In genomic region chr12:108635201-108635996, GRCh38 we compare ENCODE assay signal across 8 cellular contexts. TPM values are rescaled to one million over a fixed set of nuclear protein-coding genes. Genes with fewer than 3 reads are reported as not detected.
DNase-seq lines count a peak whose midpoint lies in the region; ATAC-seq and TF ChIP-seq lines count a peak whose summit lies in the region.

No MANE protein-coding gene starts in this region.

- H3F3A ChIP-seq in GM23338 (replicated peaks; ENCODE audit: low read depth) = 0 out of 2 replicates have a peak, but pooled peaks cover 5% of the 10 kb centered on the region
- peaks cover 8% of the 10 kb centered on the region for H3F3A ChIP-seq in smooth muscle cell (ENCODE audit: low read depth)

- no peaks in the 10 kb centered on the region for H3K79me2 ChIP-seq in GM23338 (replicated peaks; ENCODE audit: insufficient read depth)
- H3K79me2 ChIP-seq in smooth muscle cell (ENCODE audit: low read depth) = no peaks in the 10 kb centered on the region

- POLR2A ChIA-PET in naive thymus-derived CD4-positive, alpha-beta T cell (lab: Charles Lee) = interaction anchor here (0.6 to 12.6 kb wide), 8 partner anchors 10 to 454 kb away, joined by 3 to 200 read pairs (median 32); partner anchors contain the start of genes ISCU and SART3

- peak; percentile 4; the same call in 2 of the 3 replicates for ATAC-seq in GM23338
- ATAC-seq in naive thymus-derived CD4-positive, alpha-beta T cell = peak; percentile 12

- intact Hi-C loops in naive thymus-derived CD4-positive, alpha-beta T cell (cut with micrococcal nuclease) = loop anchor here (1.0 to 10.0 kb wide), 7 partner anchors 11 to 1541 kb away; partner anchors contain the start of genes CRY1 (in 1 of the 2), GLTP (in 1 of the 2), ISCU (in 1 of the 2) and SSH1 (in 1 of the 2)

- H3K27me3 Mint-ChIP-seq in GM23338 (ENCODE audit: insufficient read depth, low read depth, poor library complexity) = peaks cover 11% of the 10 kb centered on the region
- H3K27me3 Mint-ChIP-seq in activated T-cell treated with anti-CD3 and anti-CD28 coated beads, Interleukin-2, amount 50 U/mL, for 24 hours = no peaks in the 10 kb centered on the region
- H3K27me3 Mint-ChIP-seq in naive thymus-derived CD4-positive, alpha-beta T cell = no peaks in the 10 kb centered on the region

- H3K36me3 ChIP-seq in GM23338 (ENCODE audit: insufficient read depth) (no peaks in the 10 kb centered on the region), smooth muscle cell (ENCODE audit: low read depth) (no peaks in the 10 kb centered on the region)
- peaks cover 0 to 5% (median 0%) of the 10 kb centered on the region in 3 experiments for H3K36me3 ChIP-seq in naive thymus-derived CD4-positive, alpha-beta T cell (ENCODE audit: control insufficient read depth in 2 of 3, insufficient read depth in 3 of 3, low read length in 3 of 3)

- H3K4me1 ChIP-seq in GM23338 (ENCODE audit: insufficient read depth) (peaks cover 44% of the 10 kb centered on the region), smooth muscle cell (ENCODE audit: low read depth) (peaks cover 29% of the 10 kb centered on the region)
- peaks cover 36% of the 10 kb centered on the region in 2 donors for H3K4me1 ChIP-seq in naive thymus-derived CD4-positive, alpha-beta T cell (ENCODE audit: control insufficient read depth in 2 of 2, insufficient read depth in 2 of 2, low read length in 2 of 2)

- H3K27me3 ChIP-seq in GM23338 (ENCODE audit: insufficient read depth) = no peaks in the 10 kb centered on the region
- H3K27me3 ChIP-seq in naive thymus-derived CD4-positive, alpha-beta T cell (ENCODE audit: control insufficient read depth in 2 of 2, insufficient read depth in 2 of 2, low read length in 2 of 2) = no peaks in the 10 kb centered on the region
- H3K27me3 ChIP-seq in smooth muscle cell (ENCODE audit: low read depth) = no peaks in the 10 kb centered on the region

- no peak overlapping the region for H3K27ac Mint-ChIP-seq in GM23338
- H3K27ac Mint-ChIP-seq in activated T-cell treated with anti-CD3 and anti-CD28 coated beads, Interleukin-2, amount 50 U/mL, for 24 hours = peak overlapping the region; percentile 100
- H3K27ac Mint-ChIP-seq in naive thymus-derived CD4-positive, alpha-beta T cell = peak overlapping the region; percentile 95 to 100 (median 98)

- H3K9me3 ChIP-seq in naive thymus-derived CD4-positive, alpha-beta T cell (ENCODE audit: control insufficient read depth in 2 of 3, low read length in 3 of 3) = no peaks in the 10 kb centered on the region
- H3K9me3 ChIP-seq in smooth muscle cell (replicated peaks; ENCODE audit: low read depth) = no peaks in the 10 kb centered on the region

- H3K4me1 Mint-ChIP-seq in GM23338 = peaks cover 50% of the 10 kb centered on the region
- H3K4me1 Mint-ChIP-seq in activated T-cell treated with anti-CD3 and anti-CD28 coated beads, Interleukin-2, amount 50 U/mL, for 24 hours (ENCODE audit: low read depth) = peaks cover 63% of the 10 kb centered on the region
- H3K4me1 Mint-ChIP-seq in naive thymus-derived CD4-positive, alpha-beta T cell = peaks cover 40 to 66% (median 55%) of the 10 kb centered on the region in 7 donors

- no peaks in the 10 kb centered on the region for H3K9me2 ChIP-seq in GM23338 (ENCODE audit: insufficient read depth)

- H3K4me2 ChIP-seq in GM23338 (peak overlapping the region; percentile 49; the same call in 1 of the 2 replicates), smooth muscle cell (no peak overlapping the region)

- H3K9me3 Mint-ChIP-seq in GM23338 = no peaks in the 10 kb centered on the region
- H3K9me3 Mint-ChIP-seq in activated T-cell treated with anti-CD3 and anti-CD28 coated beads, Interleukin-2, amount 50 U/mL, for 24 hours = peaks cover 2% of the 10 kb centered on the region
- H3K9me3 Mint-ChIP-seq in naive thymus-derived CD4-positive, alpha-beta T cell = peaks cover 0 to 4% (median 0%) of the 10 kb centered on the region in 11 donors

- peak overlapping the region; percentile 93; the same call in 1 of the 2 replicates for H2AFZ ChIP-seq in GM23338
- no peak overlapping the region for H2AFZ ChIP-seq in smooth muscle cell (ENCODE audit: low read depth)

- H3K4me3 ChIP-seq in GM23338 (no peak overlapping the region), smooth muscle cell (no peak overlapping the region)
- H3K4me3 ChIP-seq in naive thymus-derived CD4-positive, alpha-beta T cell (ENCODE audit: low read length) = peak overlapping the region; percentile 98

- DNase-seq in NCI-H1417 (lab: John Stamatoyannopoulos, UW) (peak; percentile 21 to 80 (median 43)), NCI-H1417 treated with DMSO at 0.1 percent for 48 hours (lab: John Stamatoyannopoulos, UW) (no peak), GM23338 (ENCODE audit: low spot score) (no peak), KG1 (lab: John Stamatoyannopoulos, UW) (peak; percentile 93), cerebellar cortex (ENCODE audit: low spot score) (no peak), smooth muscle cell (lab: John Stamatoyannopoulos, UW; ENCODE audit: unreplicated experiment) (no peak)
- DNase-seq in activated T-cell treated with anti-CD3 and anti-CD28 coated beads, Interleukin-2, amount 50 U/mL, for 24 hours = peak; percentile 71
- DNase-seq in naive thymus-derived CD4-positive, alpha-beta T cell = peak in 8 of 9 donors; percentile 48 to 66 (median 57)

- H3K9ac ChIP-seq in smooth muscle cell (ENCODE audit: low read depth) = no peak overlapping the region

- CTCF ChIA-PET in naive thymus-derived CD4-positive, alpha-beta T cell (lab: Charles Lee) = interaction anchor here (1.0 to 10.6 kb wide), 10 partner anchors 11 to 168 kb away, joined by 3 to 149 read pairs (median 4); partner anchors contain the start of gene ISCU

- no peaks in the 10 kb centered on the region for H3K36me3 Mint-ChIP-seq in GM23338 (ENCODE audit: low read depth)
- peaks cover 22% of the 10 kb centered on the region for H3K36me3 Mint-ChIP-seq in activated T-cell treated with anti-CD3 and anti-CD28 coated beads, Interleukin-2, amount 50 U/mL, for 24 hours (ENCODE audit: low read depth)
- H3K36me3 Mint-ChIP-seq in naive thymus-derived CD4-positive, alpha-beta T cell = peaks cover 4 to 31% (median 9%) of the 10 kb centered on the region in 5 donors

- H3K27ac ChIP-seq in GM23338 (ENCODE audit: low read depth) (peak overlapping the region; percentile 55), smooth muscle cell (ENCODE audit: low read depth) (no peak overlapping the region)
- H3K27ac ChIP-seq in naive thymus-derived CD4-positive, alpha-beta T cell (ENCODE audit: low read depth, low read length) = peak overlapping the region; percentile 89

- H4K20me1 ChIP-seq in GM23338 (replicated peaks; ENCODE audit: insufficient read depth) (no peaks in the 10 kb centered on the region), smooth muscle cell (ENCODE audit: low read depth) (no peaks in the 10 kb centered on the region)

- no peak overlapping the region for H3K4me3 Mint-ChIP-seq in GM23338
- peak overlapping the region; percentile 98 for H3K4me3 Mint-ChIP-seq in activated T-cell treated with anti-CD3 and anti-CD28 coated beads, Interleukin-2, amount 50 U/mL, for 24 hours
- peak overlapping the region; percentile 90 to 100 (median 99) for H3K4me3 Mint-ChIP-seq in naive thymus-derived CD4-positive, alpha-beta T cell

- WGBS in smooth muscle cell (ENCODE audit: low lambda C conversion rate) = 56% methylated on average over 15 of the region's 15 CpGs

- TF ChIP-seq CTCF in GM23338 (conservative IDR thresholded peaks at IDR 0.05; ENCODE audit: low read depth in 2 of 2) = no peak
- TF ChIP-seq CTCF in smooth muscle cell (IDR thresholded peaks at IDR 0.05; ENCODE audit: borderline replicate concordance, insufficient read depth, poor library complexity, severe bottlenecking) = no peak

TF ChIP-seq in GM23338, 12 proteins besides CTCF, POLR2A, EP300 and RAD21 (continues in another document):
- TF ChIP-seq JUNB (IDR thresholded peaks at IDR 0.05; ENCODE audit: unreplicated experiment) = no peak
- TF ChIP-seq ETS1 (IDR thresholded peaks at IDR 0.05) = no peak
- TF ChIP-seq CREB1 (CRISPR knock-in tag; IDR thresholded peaks at IDR 0.05; ENCODE audit: low read depth) = no peak

RNA-seq across cellular contexts. Expression of gene SELPLG, which starts 1.7 kb away (rescaled TPM):
- 0.56 TPM in 1 of 2 replicates, not detected in the other for total RNA-seq in GM23338 (2014; rRNA removed; shearing (Covaris generic))
- polyA plus RNA-seq in GM23338 (2016; fragmentation: Nextera tagmentation; extraction: Ambion mirVana) = 0.16 TPM in 1 of 2 replicates, not detected in the other
- total RNA-seq in naive thymus-derived CD4-positive, alpha-beta T cell = 100 to 1,000 TPM in 4 of 5 experiments, 10 to 100 TPM in 1; 54.3 to 217 (median 154) TPM
- 100 to 1,000 TPM; 530 to 831 TPM for polyA plus RNA-seq in naive thymus-derived CD4-positive, alpha-beta T cell
- 1.3 and 2.0 TPM in 2 replicates for total RNA-seq in smooth muscle cell
- polyA plus RNA-seq in smooth muscle cell = 0.09 and 1.6 TPM in 2 replicates

RNA-seq across cellular contexts. Expression of gene TMEM119, which starts 37.5 kb away (rescaled TPM):
- total RNA-seq in GM23338 (2014; rRNA removed; shearing (Covaris generic)) = 0.07 and 0.35 TPM in 2 replicates
- polyA plus RNA-seq in GM23338 (2016; fragmentation: Nextera tagmentation; extraction: Ambion mirVana) = 0.06 TPM in 1 of 2 replicates, not detected in the other
- total RNA-seq in naive thymus-derived CD4-positive, alpha-beta T cell = 1 to 10 TPM in 2 of 5 experiments, under 1 TPM in 2, not detected in 1; 0.27 to 1.6 (median 0.81) TPM
- polyA plus RNA-seq in naive thymus-derived CD4-positive, alpha-beta T cell = under 1 TPM; 0.13 to 0.59 TPM
- total RNA-seq in smooth muscle cell = 40.9 and 41.9 TPM in 2 replicates
- polyA plus RNA-seq in smooth muscle cell = 67.2 and 103 TPM in 2 replicates

Comparison
In these comparisons a context has a peak if more than half of its experiments do, and no peak if none do; other contexts are left out.
1. DNase-seq: peak in NCI-H1417 (3 of 3), KG1 (single experiment), activated T-cell treated with anti-CD3 and anti-CD28 coated beads, Interleukin-2, amount 50 U/mL, for 24 hours (single experiment) and naive thymus-derived CD4-positive, alpha-beta T cell (8 of 9); none in NCI-H1417 treated with DMSO at 0.1 percent for 48 hours (single experiment), GM23338 (single experiment), cerebellar cortex (single experiment) and smooth muscle cell (single experiment).
2. RNA of gene SELPLG, which starts 1.7 kb away (total RNA-seq): 54.3 to 217 TPM in naive thymus-derived CD4-positive, alpha-beta T cell; 1.3 to 2.0 TPM in smooth muscle cell and 0.56 TPM in GM23338; every median in the first group is over 10 times any median in the second.
3. RNA of gene TMEM119, which starts 37.5 kb away (total RNA-seq): 40.9 to 41.9 TPM in smooth muscle cell; 0.27 to 1.6 TPM in naive thymus-derived CD4-positive, alpha-beta T cell and 0.07 to 0.35 TPM in GM23338; every median in the first group is over 10 times any median in the second.